Comparison of ENCODE assay signal across 23 cellular contexts in genomic region chr18:7605705-7606104, GRCh38.
"Had no signal": no experiment of that assay in that cellular context is flagged by ENCODE, and none has a peak within 500 bp of the region (broad histone marks: within the 10 kb centered on the region; RNA-seq: fewer than 3 reads in every experiment).

No MANE protein-coding gene starts in this region.

- H3K36me3 ChIP-seq: cardiac muscle cell, esophagus squamous epithelium, neutrophil, pancreas, right lobe of liver had no signal

- DNase-seq: activated CD4-positive, alpha-beta memory T cell treated with anti-CD3 and anti-CD28 coated beads, Interleukin-2, amount 10 ng/mL, durations not matched to agents 7 days and 5 days; activated CD4-positive, alpha-beta T cell treated with anti-CD3 and anti-CD28 coated beads for 48 hours; activated CD4-positive, CD25-positive, alpha-beta regulatory T cell; activated CD8-positive, alpha-beta memory T cell treated with anti-CD3 and anti-CD28 coated beads, Interleukin-2, amount 10 ng/mL, durations not matched to agents 7 days and 5 days; activated naive CD4-positive, alpha-beta T cell treated with Interleukin-2 at 50 U/mL for 16 hours; activated naive CD8-positive, alpha-beta T cell treated with anti-CD3 and anti-CD28 coated beads, Interleukin-2, amount 10 ng/mL, durations not matched to agents 7 days and 5 days; amygdala; effector CD8-positive, alpha-beta T cell; esophagus squamous epithelium; hippocampal formation; kidney glomerular epithelial cell; natural killer cell; pancreas; right lobe of liver; stimulated activated CD4-positive, alpha-beta T cell treated with anti-CD3 and anti-CD28 coated beads, Interleukin-4, amount 100 ng/mL, for 24 hours; testis had no signal

- H3K27me3 Mint-ChIP-seq: activated CD4-positive, alpha-beta memory T cell treated with anti-CD3 and anti-CD28 coated beads, Interleukin-2, amount 10 ng/mL, durations not matched to agents 7 days and 5 days; activated CD8-positive, alpha-beta memory T cell treated with anti-CD3 and anti-CD28 coated beads, Interleukin-2, amount 10 ng/mL, durations not matched to agents 7 days and 5 days; activated naive CD8-positive, alpha-beta T cell treated with anti-CD3 and anti-CD28 coated beads, Interleukin-2, amount 10 ng/mL, durations not matched to agents 7 days and 5 days; stimulated activated memory B cell treated with anti-CD40 and anti-IgM and Interleukin-4, amounts not matched to agents 10 μg/mL and 1 μg/mL and 100 μg/mL, for 72 hours had no signal

- H3K9me3 Mint-ChIP-seq: activated naive CD8-positive, alpha-beta T cell treated with anti-CD3 and anti-CD28 coated beads, Interleukin-2, amount 10 ng/mL, durations not matched to agents 7 days and 5 days; dendritic cell treated with granulocyte-macrophage colony-stimulating factor and Interleukin-4, amounts not matched to agents 40 ng/mL and 50 ng/mL, for 4 days; stimulated activated memory B cell treated with anti-CD40 and anti-IgM and Interleukin-4, amounts not matched to agents 10 μg/mL and 1 μg/mL and 100 μg/mL, for 72 hours; type B pancreatic cell had no signal

- H3K4me1 Mint-ChIP-seq: activated CD4-positive, alpha-beta memory T cell treated with anti-CD3 and anti-CD28 coated beads, Interleukin-2, amount 10 ng/mL, durations not matched to agents 7 days and 5 days; activated CD8-positive, alpha-beta memory T cell treated with anti-CD3 and anti-CD28 coated beads, Interleukin-2, amount 10 ng/mL, durations not matched to agents 7 days and 5 days; activated naive CD8-positive, alpha-beta T cell treated with anti-CD3 and anti-CD28 coated beads, Interleukin-2, amount 10 ng/mL, durations not matched to agents 7 days and 5 days; stimulated activated memory B cell treated with anti-CD40 and anti-IgM and Interleukin-4, amounts not matched to agents 10 μg/mL and 1 μg/mL and 100 μg/mL, for 72 hours had no signal

- H3K27ac ChIP-seq: cardiac muscle cell, esophagus squamous epithelium, neutrophil, pancreas, right lobe of liver, testis had no signal

- H3K9me3 ChIP-seq: esophagus squamous epithelium, neutrophil, pancreas, right lobe of liver, testis had no signal

- ATAC-seq: activated CD8-positive, alpha-beta memory T cell treated with anti-CD3 and anti-CD28 coated beads, Interleukin-2, amount 10 ng/mL, durations not matched to agents 7 days and 5 days; natural killer cell; pancreas; right lobe of liver; stimulated activated memory B cell treated with anti-CD40 and anti-IgM and Interleukin-4, amounts not matched to agents 10 μg/mL and 1 μg/mL and 100 μg/mL, for 72 hours had no signal

- H3K27me3 ChIP-seq: cardiac muscle cell, esophagus squamous epithelium, neutrophil, pancreas, right lobe of liver, testis had no signal

- H3K4me3 ChIP-seq: cardiac muscle cell, esophagus squamous epithelium, pancreas, right lobe of liver, smooth muscle cell, testis had no signal

- H3K4me1 ChIP-seq: pancreas had no signal

- H3K27ac Mint-ChIP-seq: activated CD4-positive, alpha-beta memory T cell treated with anti-CD3 and anti-CD28 coated beads, Interleukin-2, amount 10 ng/mL, durations not matched to agents 7 days and 5 days; activated CD8-positive, alpha-beta memory T cell treated with anti-CD3 and anti-CD28 coated beads, Interleukin-2, amount 10 ng/mL, durations not matched to agents 7 days and 5 days; activated naive CD8-positive, alpha-beta T cell treated with anti-CD3 and anti-CD28 coated beads, Interleukin-2, amount 10 ng/mL, durations not matched to agents 7 days and 5 days; dendritic cell treated with granulocyte-macrophage colony-stimulating factor and Interleukin-4, amounts not matched to agents 40 ng/mL and 50 ng/mL, for 4 days; natural killer cell; stimulated activated memory B cell treated with anti-CD40 and anti-IgM and Interleukin-4, amounts not matched to agents 10 μg/mL and 1 μg/mL and 100 μg/mL, for 72 hours; type B pancreatic cell had no signal

- H3K4me2 ChIP-seq: smooth muscle cell had no signal

- H3K4me3 Mint-ChIP-seq: activated CD4-positive, alpha-beta memory T cell treated with anti-CD3 and anti-CD28 coated beads, Interleukin-2, amount 10 ng/mL, durations not matched to agents 7 days and 5 days; activated CD8-positive, alpha-beta memory T cell treated with anti-CD3 and anti-CD28 coated beads, Interleukin-2, amount 10 ng/mL, durations not matched to agents 7 days and 5 days; activated naive CD8-positive, alpha-beta T cell treated with anti-CD3 and anti-CD28 coated beads, Interleukin-2, amount 10 ng/mL, durations not matched to agents 7 days and 5 days; dendritic cell treated with granulocyte-macrophage colony-stimulating factor and Interleukin-4, amounts not matched to agents 40 ng/mL and 50 ng/mL, for 4 days; natural killer cell; stimulated activated memory B cell treated with anti-CD40 and anti-IgM and Interleukin-4, amounts not matched to agents 10 μg/mL and 1 μg/mL and 100 μg/mL, for 72 hours; type B pancreatic cell had no signal

- FAIRE-seq: endothelial cell of umbilical vein, pancreas had no signal

- H3K36me3 Mint-ChIP-seq: activated CD8-positive, alpha-beta memory T cell treated with anti-CD3 and anti-CD28 coated beads, Interleukin-2, amount 10 ng/mL, durations not matched to agents 7 days and 5 days; activated naive CD8-positive, alpha-beta T cell treated with anti-CD3 and anti-CD28 coated beads, Interleukin-2, amount 10 ng/mL, durations not matched to agents 7 days and 5 days; natural killer cell; stimulated activated memory B cell treated with anti-CD40 and anti-IgM and Interleukin-4, amounts not matched to agents 10 μg/mL and 1 μg/mL and 100 μg/mL, for 72 hours; type B pancreatic cell had no signal
